10 cellular contexts compared by ENCODE assay signal in genomic region chr7:76598582-76599282, GRCh38. TPM values are rescaled to one million over a fixed set of nuclear protein-coding genes. Genes with fewer than 3 reads are reported as not detected.
A peak's percentile ranks its signal among the peaks of the same experiment; 100 is the strongest.
DNase-seq lines count a peak whose midpoint lies in the region; ATAC-seq, FAIRE-seq and TF ChIP-seq lines count a peak whose summit lies in the region.
"Not testable (repeated sequence)": the region's sequence is repeated elsewhere in the genome, so short reads cannot be mapped to it uniquely, and the experiment has no call there.
"Had no signal": no experiment of that assay in that cellular context is flagged by ENCODE, and none has a peak within 500 bp of the region (broad histone marks: within the 10 kb centered on the region; RNA-seq: fewer than 3 reads in every experiment).

No MANE protein-coding gene starts in this region.

- H3K27me3 Mint-ChIP-seq in activated CD4-positive, alpha-beta T cell treated with anti-CD3 and anti-CD28 coated beads, Interleukin-2, amount 10 ng/mL, durations not matched to agents 7 days and 5 days; activated naive CD8-positive, alpha-beta T cell: not testable (repeated sequence)

- ATAC-seq in A549 (peak in 1 of 2 experiments; percentile 56; a peak in 4 of 6 replicates), Right ventricle myocardium superior (ENCODE audit: poor library complexity) (peak; percentile 29)

- peak overlapping the region; percentile 74 to 91; a peak in 4 of 6 replicates for H3K27ac ChIP-seq in A549
- peak overlapping the region; percentile 63 for H3K27ac ChIP-seq in RWPE1
- peak overlapping the region; percentile 82 for H3K27ac ChIP-seq in smooth muscle cell (ENCODE audit: low read depth)

- not testable (repeated sequence) for FAIRE-seq in A549 (lab: Jason Lieb, UNC)

- not testable (repeated sequence) for H2AFZ ChIP-seq in smooth muscle cell (ENCODE audit: low read depth)

- TF ChIP-seq POLR2A in A549 (IDR thresholded peaks at IDR 0.05; ENCODE audit: low read length), result not testable (repeated sequence)

- intact Hi-C loops in Right ventricle myocardium superior (cut with DNase I), result not testable (repeated sequence)

- CTCF ChIA-PET in A549 (lab: Yijun Ruan, JAX); RWPE1 (lab: Yijun Ruan, JAX); activated CD4-positive, alpha-beta T cell treated with anti-CD3 and anti-CD28 coated beads, Interleukin-2, amount 10 ng/mL, durations not matched to agents 7 days and 5 days (lab: Charles Lee): not testable (repeated sequence)

- TF ChIP-seq RAD21 in A549 (conservative IDR thresholded peaks at IDR 0.05 in 1 of 2, IDR thresholded peaks at IDR 0.05 in 1 of 2), result not testable (repeated sequence)

- in situ Hi-C loops in G401 (cut with HindIII; ENCODE audit: low sequenced_read_pairs), result not testable (repeated sequence)

- H3K79me2 ChIP-seq in smooth muscle cell (ENCODE audit: low read depth), result not testable (repeated sequence)

- not testable (repeated sequence) for DNase-seq in A549 (ENCODE audit: low read depth in 1 of 2, low spot score in 1 of 2); RWPE1 (ENCODE audit: low spot score); activated CD4-positive, alpha-beta T cell treated with anti-CD3 and anti-CD28 coated beads, Interleukin-2, amount 10 ng/mL, durations not matched to agents 7 days and 5 days; Right ventricle myocardium superior; smooth muscle cell (lab: John Stamatoyannopoulos, UW; ENCODE audit: unreplicated experiment)
- DNase-seq in G401 (ENCODE audit: low spot score) (peak; percentile 8), NCI-H2171 treated with DMSO at 0.1 percent for 48 hours (lab: John Stamatoyannopoulos, UW) (peak; percentile 54)

- not testable (repeated sequence) for H3F3A ChIP-seq in smooth muscle cell (ENCODE audit: low read depth)

- TF ChIP-seq CTCF in A549 (IDR thresholded peaks at IDR 0.05); RWPE1 (conservative IDR thresholded peaks at IDR 0.05; ENCODE audit: low read depth); smooth muscle cell (IDR thresholded peaks at IDR 0.05; ENCODE audit: borderline replicate concordance, insufficient read depth, poor library complexity, severe bottlenecking): not testable (repeated sequence)

- H3K36me3 ChIP-seq in smooth muscle cell (ENCODE audit: low read depth), result not testable (repeated sequence)

- POLR2A ChIA-PET in A549 (lab: Yijun Ruan, JAX), result interaction anchor here (0.9 kb wide), 1 partner anchor 50 kb away, joined by 3 read pairs; no protein-coding TSS in a partner anchor
- POLR2A ChIA-PET in RWPE1 (lab: Yijun Ruan, JAX; ENCODE audit: low non-redundant PET); activated CD4-positive, alpha-beta T cell treated with anti-CD3 and anti-CD28 coated beads, Interleukin-2, amount 10 ng/mL, durations not matched to agents 7 days and 5 days (lab: Charles Lee): not testable (repeated sequence)

- H3K4me1 Mint-ChIP-seq in activated CD4-positive, alpha-beta T cell treated with anti-CD3 and anti-CD28 coated beads, Interleukin-2, amount 10 ng/mL, durations not matched to agents 7 days and 5 days, result peaks cover 47% of the 10 kb centered on the region
- H3K4me1 Mint-ChIP-seq in activated naive CD8-positive, alpha-beta T cell (ENCODE audit: low read depth), result peaks cover 32% of the 10 kb centered on the region

- not testable (repeated sequence) for H3K4me3 ChIP-seq in A549, smooth muscle cell

- H3K27ac Mint-ChIP-seq in activated CD4-positive, alpha-beta T cell treated with anti-CD3 and anti-CD28 coated beads, Interleukin-2, amount 10 ng/mL, durations not matched to agents 7 days and 5 days, result peak overlapping the region; percentile 48
- peak overlapping the region; percentile 80 for H3K27ac Mint-ChIP-seq in activated naive CD8-positive, alpha-beta T cell

- not testable (repeated sequence) for H3K9me3 ChIP-seq in A549; smooth muscle cell (replicated peaks; ENCODE audit: low read depth)

- not testable (repeated sequence) for TF ChIP-seq EP300 in A549 (IDR thresholded peaks at IDR 0.05)

- peak overlapping the region; percentile 79 for H3K4me2 ChIP-seq in A549
- H3K4me2 ChIP-seq in smooth muscle cell, result not testable (repeated sequence)

- not testable (repeated sequence) for H3K4me3 Mint-ChIP-seq in activated CD4-positive, alpha-beta T cell treated with anti-CD3 and anti-CD28 coated beads, Interleukin-2, amount 10 ng/mL, durations not matched to agents 7 days and 5 days; activated naive CD8-positive, alpha-beta T cell

- not testable (repeated sequence) for H3K9ac ChIP-seq in smooth muscle cell (ENCODE audit: low read depth)

- not testable (repeated sequence) for H4K20me1 ChIP-seq in smooth muscle cell (ENCODE audit: low read depth)

- H3K9me3 Mint-ChIP-seq in activated CD4-positive, alpha-beta T cell treated with anti-CD3 and anti-CD28 coated beads, Interleukin-2, amount 10 ng/mL, durations not matched to agents 7 days and 5 days; activated naive CD8-positive, alpha-beta T cell (ENCODE audit: low read depth): not testable (repeated sequence)

- H3K36me3 Mint-ChIP-seq in activated CD4-positive, alpha-beta T cell treated with anti-CD3 and anti-CD28 coated beads, Interleukin-2, amount 10 ng/mL, durations not matched to agents 7 days and 5 days (ENCODE audit: low read depth); activated naive CD8-positive, alpha-beta T cell: not testable (repeated sequence)

- peaks cover 29% of the 10 kb centered on the region for H3K4me1 ChIP-seq in A549
- not testable (repeated sequence) for H3K4me1 ChIP-seq in smooth muscle cell (ENCODE audit: low read depth)

- H3K27me3 ChIP-seq in smooth muscle cell (ENCODE audit: low read depth), result not testable (repeated sequence)

RNA-seq across cellular contexts. Expression of gene POMZP3, which starts 28.3 kb away (rescaled TPM):
- polyA plus RNA-seq in A549 (2011; rRNA removed), result 10.6 and 14.7 TPM in 2 replicates
- 8.1 and 9.5 TPM in 2 replicates for polyA plus RNA-seq in A549 (2012; cell fraction: cytosol; rRNA removed)
- 7.8 and 9.1 TPM in 2 replicates for polyA plus RNA-seq in A549 (2012; cell fraction: nucleus; rRNA removed)
- polyA plus RNA-seq in A549 (2017; fragmentation: RNase III; extraction: RNeasy Plus Mini Kit Qiagen cat#74134 plus additional on column Dnase treatment), result 17.4 to 18.6 TPM (median 17.6 TPM) in 3 replicates
- 23.0 and 26.2 TPM in 2 replicates for polyA minus RNA-seq in A549 (2011; rRNA and poly(A)+ RNA removed)
- total RNA-seq in G401 (2014; rRNA removed; shearing (Covaris generic)), result not detected in 2 replicates
- 10 to 100 TPM; 11.3 to 12.4 TPM for total RNA-seq in activated CD4-positive, alpha-beta T cell treated with anti-CD3 and anti-CD28 coated beads, Interleukin-2, amount 10 ng/mL, durations not matched to agents 7 days and 5 days
- total RNA-seq in Right ventricle myocardium superior, result 7.2 TPM
- 0.45 TPM in 1 of 2 replicates, not detected in the other for total RNA-seq in smooth muscle cell
- 7.3 and 7.4 TPM in 2 replicates for polyA plus RNA-seq in smooth muscle cell

RNA-seq across cellular contexts. Expression of gene SPDYE16, which starts 55.6 kb away (rescaled TPM):
- polyA plus RNA-seq in A549 (2011; rRNA removed) (not detected in 2 replicates), A549 (2017; fragmentation: RNase III; extraction: RNeasy Plus Mini Kit Qiagen cat#74134 plus additional on column Dnase treatment) (not detected in 3 replicates), smooth muscle cell (0.71 TPM in 1 of 2 replicates, not detected in the other)
- polyA plus RNA-seq in A549 (2012; cell fraction: cytosol; rRNA removed), result not detected in 2 replicates
- not detected in 2 replicates for polyA plus RNA-seq in A549 (2012; cell fraction: nucleus; rRNA removed)
- not detected in 2 replicates for polyA minus RNA-seq in A549 (2011; rRNA and poly(A)+ RNA removed)
- total RNA-seq in G401 (2014; rRNA removed; shearing (Covaris generic)), result not detected in 2 replicates
- total RNA-seq in activated CD4-positive, alpha-beta T cell treated with anti-CD3 and anti-CD28 coated beads, Interleukin-2, amount 10 ng/mL, durations not matched to agents 7 days and 5 days, result under 1 TPM; 0.30 to 0.58 TPM
- total RNA-seq in Right ventricle myocardium superior (not detected), smooth muscle cell (not detected in 2 replicates)
- total RNA-seq: H4, NCI-H460 had no signal
